Comparison of ENCODE assay signal across 1 cellular context in genomic region chr13:46160065-46160464, GRCh38.
TF ChIP-seq lines count a peak whose summit lies in the region.

No MANE protein-coding gene starts in this region.

TF ChIP-seq in HepG2, 621 proteins besides CTCF, POLR2A, EP300 and RAD21:
- TF ChIP-seq MED1 (CRISPR knock-in tag; IDR thresholded peaks at IDR 0.05) (0 out of 2 replicates have a peak, but pooled peaks have one; percentile 17), ZBTB49 (CRISPR knock-in tag; IDR thresholded peaks at IDR 0.05; ENCODE audit: borderline replicate concordance) (no peak), RELA (CRISPR knock-in tag; IDR thresholded peaks at IDR 0.05) (no peak), ZNF451 (CRISPR knock-in tag; IDR thresholded peaks at IDR 0.05) (no peak), ZNF331 (CRISPR knock-in tag; IDR thresholded peaks at IDR 0.05) (peak; percentile 84), TCF7L2 (IDR thresholded peaks at IDR 0.05; ENCODE audit: low read depth, low read length) (no peak), SMC3 (IDR thresholded peaks at IDR 0.05; ENCODE audit: low read length) (no peak)
